8 cellular contexts compared by ENCODE assay signal in the genomic region with DNA sequence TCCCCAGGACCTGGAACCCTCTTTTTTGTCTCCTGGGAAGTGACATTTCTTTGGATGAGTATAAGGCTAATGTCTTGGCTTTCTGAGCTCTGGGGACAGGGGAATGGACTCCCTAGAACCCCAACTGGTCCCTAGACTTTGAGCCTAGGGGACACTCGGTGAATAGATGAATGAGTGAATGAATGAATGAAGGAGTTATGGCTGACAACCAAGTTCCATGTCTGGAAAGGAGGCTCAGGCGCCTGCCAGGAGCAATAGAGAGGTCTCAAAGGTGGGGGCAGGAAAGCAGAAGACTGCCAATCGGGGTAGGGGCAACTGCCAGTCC. TPM values are rescaled to one million over a fixed set of nuclear protein-coding genes. Genes with fewer than 3 reads are reported as not detected.
DNase-seq lines count a peak whose midpoint lies in the region; ATAC-seq, FAIRE-seq and TF ChIP-seq lines count a peak whose summit lies in the region.

No MANE protein-coding gene starts in this region.

- ATAC-seq in natural killer cell treated with Interleukin-12 subunit alpha and Interleukin-12 subunit beta and Interleukin-15 and Interleukin-18, amount 100 ng/mL, for 72 hours = no peak
- ATAC-seq in HG03378 (IDR thresholded peaks at IDR 0.05; ENCODE audit: unreplicated experiment) = no peak
- no peak for ATAC-seq in HG02610 (IDR thresholded peaks at IDR 0.05; ENCODE audit: unreplicated experiment)

- H3K36me3 Mint-ChIP-seq in natural killer cell treated with Interleukin-12 subunit alpha and Interleukin-12 subunit beta and Interleukin-15 and Interleukin-18, amount 100 ng/mL, for 72 hours = no peaks in the 10 kb centered on the region

- intact Hi-C loops in dorsolateral prefrontal cortex (cut with DNase I) = no loop called here

- DNase-seq in AG10803 (ENCODE audit: low read depth) (no peak), LNCaP clone FGC (ENCODE audit: low read depth) (no peak), dorsolateral prefrontal cortex (no peak), DMS53 (lab: John Stamatoyannopoulos, UW) (no peak), H54 (ENCODE audit: insufficient read length, low spot score) (no peak)
- no peak for DNase-seq in natural killer cell treated with Interleukin-12 subunit alpha and Interleukin-12 subunit beta and Interleukin-15 and Interleukin-18, amount 100 ng/mL, for 72 hours (ENCODE audit: low spot score)

- peak overlapping the region; percentile 61 to 84 for H3K27ac Mint-ChIP-seq in natural killer cell treated with Interleukin-12 subunit alpha and Interleukin-12 subunit beta and Interleukin-15 and Interleukin-18, amount 100 ng/mL, for 72 hours

- peaks cover 0 to 7% of the 10 kb centered on the region in 2 donors for H3K27me3 Mint-ChIP-seq in natural killer cell treated with Interleukin-12 subunit alpha and Interleukin-12 subunit beta and Interleukin-15 and Interleukin-18, amount 100 ng/mL, for 72 hours

- no peak for FAIRE-seq in H54 (lab: Jason Lieb, UNC)

- no peaks in the 10 kb centered on the region for H3K9me3 Mint-ChIP-seq in natural killer cell treated with Interleukin-12 subunit alpha and Interleukin-12 subunit beta and Interleukin-15 and Interleukin-18, amount 100 ng/mL, for 72 hours

- peak overlapping the region; percentile 90 for H3K4me3 ChIP-seq in AG10803 (ENCODE audit: low read length)
- H3K4me3 ChIP-seq in LNCaP clone FGC (ENCODE audit: low read depth, low read length) = peak overlapping the region; percentile 96
- peak overlapping the region; percentile 50 to 87 (median 73) for H3K4me3 ChIP-seq in dorsolateral prefrontal cortex

- peaks cover 0 to 11% (median 0%) of the 10 kb centered on the region in 45 donors for H3K27me3 ChIP-seq in dorsolateral prefrontal cortex

- TF ChIP-seq CTCF in AG10803 (conservative IDR thresholded peaks at IDR 0.05; ENCODE audit: low read length) (no peak), LNCaP clone FGC (IDR thresholded peaks at IDR 0.05; ENCODE audit: control insufficient read depth, extremely low read depth, insufficient read depth) (no peak), dorsolateral prefrontal cortex (IDR thresholded peaks at IDR 0.05 in 54 of 56, conservative IDR thresholded peaks at IDR 0.05 in 2 of 56; ENCODE audit: low read depth in 1 of 56, partially characterized antibody in 56 of 56) (peak in 3 of 56 donors; percentile 18 to 40 (median 32))

- H3K4me3 Mint-ChIP-seq in natural killer cell treated with Interleukin-12 subunit alpha and Interleukin-12 subunit beta and Interleukin-15 and Interleukin-18, amount 100 ng/mL, for 72 hours = peak overlapping the region; percentile 84

- no peak for TF ChIP-seq POLR2A in H54 (IDR thresholded peaks at IDR 0.05; ENCODE audit: low read depth, low read length)

- H3K4me1 Mint-ChIP-seq in natural killer cell treated with Interleukin-12 subunit alpha and Interleukin-12 subunit beta and Interleukin-15 and Interleukin-18, amount 100 ng/mL, for 72 hours (ENCODE audit: low read depth in 2 of 2) = peaks cover 20 to 22% of the 10 kb centered on the region in 2 donors

- H3K27ac ChIP-seq in dorsolateral prefrontal cortex = peak overlapping the region in 41 of 59 donors; percentile 8 to 90 (median 63)

RNA-seq across cellular contexts. Expression of gene PRKCD, which starts 0.7 kb away (rescaled TPM):
- total RNA-seq in dorsolateral prefrontal cortex = 10 to 100 TPM in 106 of 120 experiments, 1 to 10 TPM in 14; 6.1 to 36.1 (median 14.7) TPM
- total RNA-seq in natural killer cell treated with Interleukin-12 subunit alpha and Interleukin-12 subunit beta and Interleukin-15 and Interleukin-18, amount 100 ng/mL, for 72 hours = 10 to 100 TPM; 14.1 to 34.9 TPM

RNA-seq across cellular contexts. Expression of gene RFT1, which starts 30.1 kb away (rescaled TPM):
- 10 to 100 TPM in 118 of 120 experiments, 1 to 10 TPM in 2; 8.0 to 22.2 (median 15.5) TPM for total RNA-seq in dorsolateral prefrontal cortex
- 10 to 100 TPM; 33.1 to 51.6 TPM for total RNA-seq in natural killer cell treated with Interleukin-12 subunit alpha and Interleukin-12 subunit beta and Interleukin-15 and Interleukin-18, amount 100 ng/mL, for 72 hours
